In genomic region chr3:72176537-72177041, GRCh38 we compare ENCODE assay signal across 9 cellular contexts.
A peak's percentile ranks its signal among the peaks of the same experiment; 100 is the strongest.
DNase-seq lines count a peak whose midpoint lies in the region; ATAC-seq and TF ChIP-seq lines count a peak whose summit lies in the region.
"Had no signal": no experiment of that assay in that cellular context is flagged by ENCODE, and none has a peak within 500 bp of the region (broad histone marks: within the 10 kb centered on the region; RNA-seq: fewer than 3 reads in every experiment).

No MANE protein-coding gene starts in this region.

- ATAC-seq in left lobe of liver: no peak

- H3K27ac Mint-ChIP-seq in mesothelial cell of epicardium: peak overlapping the region; percentile 72

- H3K9me3 ChIP-seq in HEK293 (ENCODE audit: control insufficient read depth, insufficient read depth, low read depth, low read length): no peaks in the 10 kb centered on the region
- H3K9me3 ChIP-seq: heart right ventricle had no signal

- POLR2A ChIA-PET in HEK293 (lab: Yijun Ruan, JAX): no interaction called here

- H3K36me3 Mint-ChIP-seq in mesothelial cell of epicardium: no peaks in the 10 kb centered on the region

- peak overlapping the region; percentile 63; the same call in 1 of the 2 replicates for H3K27ac ChIP-seq in HEK293 (ENCODE audit: extremely low read depth, low read depth, low read length)

- no peaks in the 10 kb centered on the region for H3K36me3 ChIP-seq in HEK293 (ENCODE audit: control insufficient read depth in 2 of 2, insufficient read depth in 1 of 2, low read length in 2 of 2)
- H3K36me3 ChIP-seq: heart right ventricle had no signal

- H3K4me3 ChIP-seq in HEK293 (ENCODE audit: low read depth, low read length): no peak overlapping the region

- peaks cover 1% of the 10 kb centered on the region for H3K27me3 Mint-ChIP-seq in mesothelial cell of epicardium (ENCODE audit: low read depth)

- no peak overlapping the region for H3K4me3 Mint-ChIP-seq in mesothelial cell of epicardium

- H3K4me1 ChIP-seq in HEK293 (ENCODE audit: control insufficient read depth, insufficient read depth, low read length): peaks cover 5% of the 10 kb centered on the region

- TF ChIP-seq CTCF in GM13977 (IDR thresholded peaks at IDR 0.05; ENCODE audit: extremely low read depth, insufficient read depth, missing control alignments) (no peak), HEK293 (tag by site-specific recombination; IDR thresholded peaks at IDR 0.05) (no peak), mesothelial cell of epicardium (IDR thresholded peaks at IDR 0.05; ENCODE audit: unreplicated experiment) (no peak)

- DNase-seq in GM13977 (ENCODE audit: low spot score) (peak; percentile 54), MV-4-11 (lab: John Stamatoyannopoulos, UW) (peak; percentile 66), mesothelial cell of epicardium (ENCODE audit: low spot score in 2 of 2, unreplicated experiment in 2 of 2) (no peak), D341Med (ENCODE audit: low spot score) (no peak), left lobe of liver (ENCODE audit: low spot score) (no peak), cardiac septum (ENCODE audit: low spot score) (no peak), NCI-H2081 treated with DMSO at 0.1 percent for 48 hours (lab: John Stamatoyannopoulos, UW) (no peak)

- in situ Hi-C loops in GM13977 (cut with MboI; ENCODE audit: low pct_unique_long_range_greater_than_20kb, low sequenced_read_pairs, unreplicated experiment): loop anchor here (10.0 kb wide), 1 partner anchor 268 kb away; the partner anchor contains the start of gene RYBP

- CTCF ChIA-PET in HEK293 (lab: Yijun Ruan, JAX): interaction anchor here (0.7 kb wide), 1 partner anchor 15 kb away, joined by 3 read pairs; no protein-coding TSS in a partner anchor

- H3K4me1 Mint-ChIP-seq in mesothelial cell of epicardium: peaks cover 30% of the 10 kb centered on the region

- intact Hi-C loops in cardiac septum (cut with DNase I): no loop called here

- no peaks in the 10 kb centered on the region for H3K9me3 Mint-ChIP-seq in mesothelial cell of epicardium

TF ChIP-seq in HEK293, 187 proteins besides CTCF, POLR2A, EP300 and RAD21:
- no peak for TF ChIP-seq ZNF354C (tag by site-specific recombination; IDR thresholded peaks at IDR 0.05; ENCODE audit: borderline replicate concordance, low read depth)
- no peak for TF ChIP-seq ZNF544 (tag by site-specific recombination; IDR thresholded peaks at IDR 0.05)
- no peak for TF ChIP-seq ZNF214 (tag by site-specific recombination; IDR thresholded peaks at IDR 0.05; ENCODE audit: borderline replicate concordance)
- TF ChIP-seq ZNF521 (tag by site-specific recombination; IDR thresholded peaks at IDR 0.05): no peak
- TF ChIP-seq ZNF701 (tag by site-specific recombination; IDR thresholded peaks at IDR 0.05): no peak
- TF ChIP-seq ZNF132 (tag by site-specific recombination; IDR thresholded peaks at IDR 0.05; ENCODE audit: borderline replicate concordance): no peak
- TF ChIP-seq ZBTB1 (tag by site-specific recombination; IDR thresholded peaks at IDR 0.05): no peak
- no peak for TF ChIP-seq ZNF76 (tag by site-specific recombination; IDR thresholded peaks at IDR 0.05; ENCODE audit: borderline replicate concordance, low read depth)
- TF ChIP-seq ZNF792 (tag by site-specific recombination; IDR thresholded peaks at IDR 0.05): no peak
- TF ChIP-seq ZNF677 (tag by site-specific recombination; IDR thresholded peaks at IDR 0.05): no peak

Comparison
In these comparisons a context has a peak if more than half of its experiments do, and no peak if none do; other contexts are left out.
1. DNase-seq: peak in GM13977 (single experiment) and MV-4-11 (single experiment); none in mesothelial cell of epicardium (0 of 2), D341Med (single experiment), left lobe of liver (single experiment), cardiac septum (single experiment) and NCI-H2081 treated with DMSO at 0.1 percent for 48 hours (single experiment).